ENCODE assay signal across 27 cellular contexts in genomic region chr20:46311719-46312074, GRCh38. TPM values are rescaled to one million over a fixed set of nuclear protein-coding genes. Genes with fewer than 3 reads are reported as not detected.
DNase-seq lines count a peak whose midpoint lies in the region; ATAC-seq and TF ChIP-seq lines count a peak whose summit lies in the region.
"Had no signal": no experiment of that assay in that cellular context is flagged by ENCODE, and none has a peak within 500 bp of the region (broad histone marks: within the 10 kb centered on the region; RNA-seq: fewer than 3 reads in every experiment).

No MANE protein-coding gene starts in this region.

- H3K9me3 ChIP-seq in mesodermal cell (ENCODE audit: control insufficient read depth, low read length) = no peaks in the 10 kb centered on the region
- H3K9me3 ChIP-seq: BLaER1, esophagus muscularis mucosa, thoracic aorta had no signal

- H3K4me3 ChIP-seq in mesodermal cell (ENCODE audit: extremely low read depth, insufficient read depth, low read length, poor library complexity, severe bottlenecking) = peak overlapping the region; percentile 18

- H3K27ac Mint-ChIP-seq in stimulated activated naive CD8-positive, alpha-beta T cell treated with anti-CD3 and anti-CD28 coated beads, Interleukin-15, amount 100 ng/mL, for 72 hours = no peak overlapping the region
- H3K27ac Mint-ChIP-seq in brain (peak overlapping the region in 1 of 5 experiments; percentile 2), type B pancreatic cell (no peak overlapping the region)
- H3K27ac Mint-ChIP-seq: activated B cell treated with CpG ODN at 0.5 μM for 24 hours; activated CD4-positive, alpha-beta memory T cell treated with anti-CD3 and anti-CD28 coated beads, Interleukin-2, amount 10 ng/mL, durations not matched to agents 7 days and 5 days; immature natural killer cell had no signal

- H3K4me1 Mint-ChIP-seq in stimulated activated naive CD8-positive, alpha-beta T cell treated with anti-CD3 and anti-CD28 coated beads, Interleukin-15, amount 100 ng/mL, for 72 hours = peaks cover 11% of the 10 kb centered on the region
- H3K4me1 Mint-ChIP-seq in brain = peaks cover 43% of the 10 kb centered on the region
- H3K4me1 Mint-ChIP-seq in type B pancreatic cell (ENCODE audit: unreplicated experiment) = peaks cover 4% of the 10 kb centered on the region

- TF ChIP-seq CTCF in brain (conservative IDR thresholded peaks at IDR 0.05) (no peak), type B pancreatic cell (conservative IDR thresholded peaks at IDR 0.05) (no peak)

- DNase-seq in stimulated activated naive CD8-positive, alpha-beta T cell treated with anti-CD3 and anti-CD28 coated beads, Interleukin-15, amount 100 ng/mL, for 72 hours = no peak
- no peak for DNase-seq in stimulated activated naive CD8-positive, alpha-beta T cell treated with anti-CD3 and anti-CD28 coated beads, Interleukin-15, Interleukin-2, amounts not matched to agents 100 U/mL and 50 U/mL, for 24 hours
- DNase-seq in type B pancreatic cell (ENCODE audit: extremely low spot score, unreplicated experiment) = no peak
- no peak for DNase-seq in NCI-H2107 (lab: John Stamatoyannopoulos, UW)
- no peak for DNase-seq in stimulated activated CD4-positive, alpha-beta T cell treated with anti-CD3 and anti-CD28 coated beads, Interleukin-1b, Interleukin-23, amount 100 ng/mL, for 48 hours
- DNase-seq: activated B cell treated with CpG ODN at 0.5 μM for 24 hours; activated CD4-positive, alpha-beta memory T cell treated with anti-CD3 and anti-CD28 coated beads, Interleukin-2, amount 10 ng/mL, durations not matched to agents 7 days and 5 days; Calu3; effector CD4-positive, alpha-beta T cell; immature natural killer cell; NCI-H1930; NCI-H446; stimulated activated CD4-positive, alpha-beta T cell treated with anti-CD3 and anti-CD28 coated beads, Interleukin-15, amount 100 ng/mL, for 24 hours had no signal

- H3K4me1 ChIP-seq in mesodermal cell (ENCODE audit: control insufficient read depth, insufficient read depth, low read length, poor library complexity, severe bottlenecking) = no peaks in the 10 kb centered on the region

- H3K27me3 Mint-ChIP-seq in stimulated activated naive CD8-positive, alpha-beta T cell treated with anti-CD3 and anti-CD28 coated beads, Interleukin-15, amount 100 ng/mL, for 72 hours = peaks cover 85% of the 10 kb centered on the region
- H3K27me3 Mint-ChIP-seq in brain (peaks cover 88% of the 10 kb centered on the region), type B pancreatic cell (peaks cover 89% of the 10 kb centered on the region)

- ATAC-seq in stimulated activated naive CD8-positive, alpha-beta T cell treated with anti-CD3 and anti-CD28 coated beads, Interleukin-15, amount 100 ng/mL, for 72 hours = no peak
- no peak for ATAC-seq in stimulated activated naive CD8-positive, alpha-beta T cell treated with anti-CD3 and anti-CD28 coated beads, Interleukin-15, Interleukin-2, amounts not matched to agents 100 U/mL and 50 U/mL, for 24 hours
- no peak for ATAC-seq in GM19328 (IDR thresholded peaks at IDR 0.05; ENCODE audit: unreplicated experiment)
- ATAC-seq: activated naive CD4-positive, alpha-beta T cell treated with anti-CD3 and anti-CD28 coated beads, Interleukin-2, amount 50 U/mL, for 72 hours; right cardiac atrium had no signal

- H3K9me3 Mint-ChIP-seq in stimulated activated naive CD8-positive, alpha-beta T cell treated with anti-CD3 and anti-CD28 coated beads, Interleukin-15, amount 100 ng/mL, for 72 hours = no peaks in the 10 kb centered on the region
- H3K9me3 Mint-ChIP-seq in brain (peaks cover 0 to 5% (median 0%) of the 10 kb centered on the region in 5 experiments), type B pancreatic cell (no peaks in the 10 kb centered on the region)
- H3K9me3 Mint-ChIP-seq: activated B cell treated with CpG ODN at 0.5 μM for 24 hours; activated CD4-positive, alpha-beta memory T cell treated with anti-CD3 and anti-CD28 coated beads, Interleukin-2, amount 10 ng/mL, durations not matched to agents 7 days and 5 days; activated naive CD4-positive, alpha-beta T cell treated with anti-CD3 and anti-CD28 coated beads, Interleukin-2, amount 50 U/mL, for 72 hours had no signal

- WGBS in mesodermal cell (ENCODE audit: insufficient coverage in 2 of 2), 2 experiments = 20 to 30% methylated on average over 3 of the region's 5 CpGs

- H3K27ac ChIP-seq in mesodermal cell (ENCODE audit: low read depth, low read length, severe bottlenecking) = no peak overlapping the region
- H3K27ac ChIP-seq: BLaER1, esophagus muscularis mucosa, thoracic aorta had no signal

- no peaks in the 10 kb centered on the region for H3K36me3 ChIP-seq in mesodermal cell (ENCODE audit: control insufficient read depth, insufficient read depth, low read length)
- H3K36me3 ChIP-seq: BLaER1, esophagus muscularis mucosa, thoracic aorta had no signal

- no peaks in the 10 kb centered on the region for H3K36me3 Mint-ChIP-seq in brain
- peaks cover 3% of the 10 kb centered on the region for H3K36me3 Mint-ChIP-seq in type B pancreatic cell
- H3K36me3 Mint-ChIP-seq: immature natural killer cell had no signal

- H3K4me3 Mint-ChIP-seq in stimulated activated naive CD8-positive, alpha-beta T cell treated with anti-CD3 and anti-CD28 coated beads, Interleukin-15, amount 100 ng/mL, for 72 hours = peak overlapping the region; percentile 26 to 45
- H3K4me3 Mint-ChIP-seq in brain (peak overlapping the region; percentile 46 to 73 (median 63)), type B pancreatic cell (peak overlapping the region; percentile 78)
- H3K4me3 Mint-ChIP-seq: activated B cell treated with CpG ODN at 0.5 μM for 24 hours; activated CD4-positive, alpha-beta memory T cell treated with anti-CD3 and anti-CD28 coated beads, Interleukin-2, amount 10 ng/mL, durations not matched to agents 7 days and 5 days; immature natural killer cell had no signal

RNA-seq across cellular contexts. Expression of gene CDH22, which starts 3.4 kb away (rescaled TPM):
- polyA plus RNA-seq in brain (ENCODE audit: insufficient read depth, low read depth, low replicate concordance) = 5.6 TPM
- polyA plus RNA-seq in mesodermal cell (2013, experiment 1 of 2) = 0.29 TPM
- 0.15 TPM for polyA plus RNA-seq in mesodermal cell (2013, experiment 2 of 2)
- total RNA-seq in type B pancreatic cell (ENCODE audit: low replicate concordance) = 1.3 and 1.8 TPM in 2 replicates
- total RNA-seq: A673; activated CD4-positive, alpha-beta memory T cell treated with anti-CD3 and anti-CD28 coated beads, Interleukin-2, amount 10 ng/mL, durations not matched to agents 7 days and 5 days; Calu3; chondrocyte; liver; osteocyte; SK-MEL-5; T-helper 2 cell treated with Interferon-gamma antibody and Interleukin-4, amounts not matched to agents 100 ng/mL and 5 ng/mL, for 36 hours; thoracic aorta had no signal
- polyA plus RNA-seq: immature natural killer cell had no signal
